In genomic region chr2:231052494-231053451, GRCh38 we compare ENCODE assay signal across 8 cellular contexts. TPM values are rescaled to one million over a fixed set of nuclear protein-coding genes. Genes with fewer than 3 reads are reported as not detected.
DNase-seq lines count a peak whose midpoint lies in the region; ATAC-seq, FAIRE-seq and TF ChIP-seq lines count a peak whose summit lies in the region.

No MANE protein-coding gene starts in this region.

- H3K9me3 ChIP-seq in neutrophil, result no peaks in the 10 kb centered on the region

- H3K4me3 ChIP-seq in neutrophil (ENCODE audit: low read depth in 1 of 2, low read length in 1 of 2), result peak overlapping the region; percentile 56 to 69

- peaks cover 12 to 19% of the 10 kb centered on the region in 2 experiments for H3K4me1 ChIP-seq in neutrophil (ENCODE audit: control insufficient read depth in 1 of 2, insufficient read depth in 1 of 2, low read depth in 1 of 2, low read length in 1 of 2)

- FAIRE-seq in frontal cortex (lab: Jason Lieb, UNC), result no peak

- in situ Hi-C loops in KBM-7 (cut with MboI; ENCODE audit: low pct_unique_long_range_greater_than_20kb, low sequenced_read_pairs), result no loop called here

- peak; percentile 61 for ATAC-seq in GM21529 (IDR thresholded peaks at IDR 0.05; ENCODE audit: unreplicated experiment)

- H3K36me3 ChIP-seq in neutrophil, result no peaks in the 10 kb centered on the region

- DNase-seq in DMS153 treated with DMSO at 0.1 percent for 48 hours (lab: John Stamatoyannopoulos, UW; ENCODE audit: unreplicated experiment) (peak; percentile 62), KBM-7 (peak; percentile 86), SHP77 (lab: John Stamatoyannopoulos, UW) (peak; percentile 75 to 89), activated gamma-delta T cell (lab: John Stamatoyannopoulos, UW) (peak; percentile 59), frontal cortex (ENCODE audit: low spot score in 2 of 2) (peak; percentile 61 to 80), substantia nigra (lab: John Stamatoyannopoulos, UW) (peak in 47 of 49 donors; percentile 32 to 89 (median 78))

- peaks cover 73% of the 10 kb centered on the region for H3K27me3 ChIP-seq in neutrophil

- no peak overlapping the region for H3K27ac ChIP-seq in neutrophil
- H3K27ac ChIP-seq in substantia nigra (ENCODE audit: low read depth, low read length, poor library complexity, severe bottlenecking), result peak overlapping the region; percentile 77

- TF ChIP-seq CTCF in neutrophil (IDR thresholded peaks at IDR 0.05), result peak; percentile 91

RNA-seq across cellular contexts. Expression of gene PSMD1, which starts 3.9 kb away (rescaled TPM):
- 116 TPM for total RNA-seq in frontal cortex

RNA-seq across cellular contexts. Expression of gene C2orf72, which starts 15.4 kb away (rescaled TPM):
- 27.7 TPM for total RNA-seq in frontal cortex

RNA-seq across cellular contexts. Expression of gene SPATA3, which starts 56.9 kb away (rescaled TPM):
- total RNA-seq in frontal cortex, result not detected
